ENCODE assay signal across 1 cellular context in the genomic region with DNA sequence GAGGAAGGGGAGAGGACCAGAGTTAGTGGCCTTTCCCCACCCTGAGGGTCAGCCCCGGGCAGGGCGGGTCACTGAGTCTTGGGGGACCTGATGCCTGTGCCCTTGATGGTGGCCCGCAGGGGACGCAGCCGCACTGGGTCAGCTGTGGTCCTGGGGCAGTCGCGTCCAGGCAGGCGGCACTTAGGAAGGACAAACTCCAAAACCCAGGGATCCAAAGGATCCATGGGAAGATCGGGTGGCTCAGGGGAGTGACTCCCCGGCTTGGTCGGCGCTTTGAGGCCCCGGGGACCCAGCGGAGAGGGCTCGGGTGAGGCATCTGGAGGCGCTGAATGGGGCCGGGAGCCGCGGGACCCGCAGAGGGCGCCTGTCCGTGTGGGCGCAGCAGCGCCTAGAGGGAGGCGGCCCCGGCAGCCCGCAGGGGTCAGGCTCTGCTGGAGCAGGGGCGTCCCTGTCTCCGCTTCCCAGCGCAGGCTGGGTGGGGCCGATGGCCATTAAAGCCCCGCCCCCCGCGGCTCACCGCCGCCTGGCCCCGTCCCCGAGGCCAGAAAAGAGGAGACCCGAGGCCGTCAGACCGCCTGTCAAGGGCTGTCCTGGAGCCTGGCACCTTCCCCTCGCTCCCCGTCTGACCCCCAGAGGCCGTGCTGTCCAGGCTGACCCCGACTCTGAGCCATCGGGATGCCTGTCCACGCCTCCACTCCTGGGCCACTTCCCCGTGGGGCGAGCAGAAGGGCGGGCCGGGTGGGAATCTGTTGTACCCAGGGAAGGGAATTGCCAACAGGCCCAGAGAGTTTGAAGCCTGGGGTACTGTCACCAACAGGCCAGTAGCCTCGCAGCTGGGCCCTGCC.
TF ChIP-seq lines count a peak whose summit lies in the region.

No MANE protein-coding gene starts in this region.

TF ChIP-seq in SK-N-SH, 30 proteins besides CTCF, POLR2A, EP300 and RAD21 (continued from another document):
- TF ChIP-seq IRF3 (IDR thresholded peaks at IDR 0.05; ENCODE audit: low read depth, low read length) (no peak), TAF1 (IDR thresholded peaks at IDR 0.05; ENCODE audit: borderline replicate concordance, low read depth, low read length) (no peak), FOXM1 (IDR thresholded peaks at IDR 0.05; ENCODE audit: low read depth) (no peak), NRF1 (IDR thresholded peaks at IDR 0.05; ENCODE audit: low read depth, low read length) (no peak)
- TF ChIP-seq, protein P1, sequence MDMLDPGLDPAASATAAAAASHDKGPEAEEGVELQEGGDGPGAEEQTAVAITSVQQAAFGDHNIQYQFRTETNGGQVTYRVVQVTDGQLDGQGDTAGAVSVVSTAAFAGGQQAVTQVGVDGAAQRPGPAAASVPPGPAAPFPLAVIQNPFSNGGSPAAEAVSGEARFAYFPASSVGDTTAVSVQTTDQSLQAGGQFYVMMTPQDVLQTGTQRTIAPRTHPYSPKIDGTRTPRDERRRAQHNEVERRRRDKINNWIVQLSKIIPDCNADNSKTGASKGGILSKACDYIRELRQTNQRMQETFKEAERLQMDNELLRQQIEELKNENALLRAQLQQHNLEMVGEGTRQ (IDR thresholded peaks at IDR 0.05; ENCODE audit: borderline replicate concordance, low read depth, low read length): no peak
